8 cellular contexts compared by ENCODE assay signal in the genomic region with DNA sequence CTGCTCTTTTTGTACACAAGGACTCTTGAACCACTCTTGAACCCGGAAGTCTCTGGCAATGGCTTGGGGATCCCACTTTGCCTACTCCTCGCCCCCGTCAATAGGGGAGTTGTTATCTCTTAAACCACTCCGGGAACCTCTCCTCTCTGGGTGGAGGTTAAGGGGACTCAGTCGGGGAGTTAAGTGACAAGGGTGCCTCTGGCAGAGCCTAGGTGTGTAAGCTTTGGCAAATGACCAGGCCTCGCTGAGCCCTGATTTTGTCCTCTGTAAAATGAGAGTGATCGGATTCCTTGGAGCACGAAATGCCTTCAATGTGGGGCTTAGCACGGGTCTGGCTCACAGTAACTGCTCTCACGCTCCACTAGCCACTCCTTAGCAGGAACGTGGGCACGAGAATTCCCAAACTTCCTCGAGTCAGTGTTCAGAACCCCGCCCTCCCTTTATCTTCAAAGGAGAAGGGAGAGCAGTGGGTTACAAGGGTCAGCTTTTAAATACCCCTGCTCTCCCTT.
DNase-seq lines count a peak whose midpoint lies in the region; ATAC-seq, FAIRE-seq and TF ChIP-seq lines count a peak whose summit lies in the region.

No MANE protein-coding gene starts in this region.

- no peaks in the 10 kb centered on the region for H3K36me3 ChIP-seq in SJCRH30
- H3K36me3 ChIP-seq in fibroblast of lung (ENCODE audit: control insufficient read depth, insufficient read depth, low read length): no peaks in the 10 kb centered on the region
- H3K36me3 ChIP-seq in rectal smooth muscle tissue (ENCODE audit: control insufficient read depth, insufficient read depth, low read length): no peaks in the 10 kb centered on the region

- H3K4me1 ChIP-seq in SJCRH30: peaks cover 2% of the 10 kb centered on the region
- peaks cover 2% of the 10 kb centered on the region for H3K4me1 ChIP-seq in fibroblast of lung (ENCODE audit: control insufficient read depth, extremely low read depth, insufficient read depth, low read length)
- peaks cover 5% of the 10 kb centered on the region for H3K4me1 ChIP-seq in rectal smooth muscle tissue (ENCODE audit: control insufficient read depth, insufficient read depth, low read length)

- no peaks in the 10 kb centered on the region for H3K79me2 ChIP-seq in fibroblast of lung (ENCODE audit: control insufficient read depth, insufficient read depth, low read length)

- H3K9me3 Mint-ChIP-seq in activated naive CD4-positive, alpha-beta T cell treated with anti-CD3 and anti-CD28 coated beads, Interleukin-2, amount 50 U/mL, for 72 hours: no peaks in the 10 kb centered on the region

- H4K20me1 ChIP-seq in fibroblast of lung (ENCODE audit: control insufficient read depth, extremely low read depth, insufficient read depth, low read length): no peaks in the 10 kb centered on the region

- TF ChIP-seq CTCF in fibroblast of lung (conservative IDR thresholded peaks at IDR 0.05 in 1 of 2, IDR thresholded peaks at IDR 0.05 in 1 of 2; ENCODE audit: low read depth in 1 of 2, low read length in 2 of 2) (no peak), D721Med (IDR thresholded peaks at IDR 0.05; ENCODE audit: insufficient read depth, missing control alignments) (no peak)

- H3K9me3 ChIP-seq in SJCRH30 (replicated peaks) (no peaks in the 10 kb centered on the region), fibroblast of lung (ENCODE audit: control insufficient read depth, insufficient read depth, low read depth, low read length) (no peaks in the 10 kb centered on the region)

- H3K27ac ChIP-seq in SJCRH30: no peak overlapping the region
- no peak overlapping the region for H3K27ac ChIP-seq in fibroblast of lung (ENCODE audit: insufficient read depth, low read length)
- peak overlapping the region; percentile 41 for H3K27ac ChIP-seq in rectal smooth muscle tissue (ENCODE audit: low read depth, low read length)

- in situ Hi-C loops in G401 (cut with HindIII; ENCODE audit: low sequenced_read_pairs): no loop called here

- DNase-seq in G401 (ENCODE audit: low spot score): peak; percentile 48
- DNase-seq in SJCRH30: peak in 1 of 2 experiments; percentile 39
- DNase-seq in fibroblast of lung (ENCODE audit: low read depth in 2 of 2): no peak
- DNase-seq in D721Med (ENCODE audit: insufficient read length, low spot score): no peak
- DNase-seq in NCI-H1105 treated with DMSO at 0.1 percent for 48 hours (lab: John Stamatoyannopoulos, UW): no peak
- DNase-seq in CD1c-positive myeloid dendritic cell (ENCODE audit: extremely low spot score): no peak
- DNase-seq in activated naive CD4-positive, alpha-beta T cell treated with anti-CD3 and anti-CD28 coated beads, Interleukin-2, amount 50 U/mL, for 72 hours (ENCODE audit: low spot score in 2 of 2): no peak

- no peak overlapping the region for H3K9ac ChIP-seq in fibroblast of lung (ENCODE audit: insufficient read depth, low read length)
- H3K9ac ChIP-seq in rectal smooth muscle tissue (ENCODE audit: low read length): no peak overlapping the region

- H2AFZ ChIP-seq in fibroblast of lung (ENCODE audit: low read length): no peak overlapping the region

- H3K4me2 ChIP-seq in fibroblast of lung (ENCODE audit: extremely low read depth, insufficient read depth, low read length): peak overlapping the region; percentile 80

- no peak for ATAC-seq in activated naive CD4-positive, alpha-beta T cell treated with anti-CD3 and anti-CD28 coated beads, Interleukin-2, amount 50 U/mL, for 72 hours

- peak overlapping the region; percentile 57 for H3K4me3 ChIP-seq in SJCRH30
- peak overlapping the region in 1 of 4 experiments; percentile 56 for H3K4me3 ChIP-seq in fibroblast of lung (replicated peaks in 1 of 4; ENCODE audit: control extremely low read depth in 1 of 4, insufficient read depth in 1 of 4, low read depth in 3 of 4, low read length in 4 of 4)
- H3K4me3 ChIP-seq in rectal smooth muscle tissue (ENCODE audit: low read length): peak overlapping the region; percentile 73

- no peaks in the 10 kb centered on the region; the same call in 1 of the 2 replicates for H3K27me3 ChIP-seq in SJCRH30
- H3K27me3 ChIP-seq in fibroblast of lung (ENCODE audit: control insufficient read depth, insufficient read depth, low read length): no peaks in the 10 kb centered on the region
- H3K27me3 ChIP-seq in rectal smooth muscle tissue (ENCODE audit: control insufficient read depth, insufficient read depth, low read length): no peaks in the 10 kb centered on the region

- no peak overlapping the region for H3K27ac Mint-ChIP-seq in activated naive CD4-positive, alpha-beta T cell treated with anti-CD3 and anti-CD28 coated beads, Interleukin-2, amount 50 U/mL, for 72 hours

- H3K36me3 Mint-ChIP-seq in activated naive CD4-positive, alpha-beta T cell treated with anti-CD3 and anti-CD28 coated beads, Interleukin-2, amount 50 U/mL, for 72 hours: no peaks in the 10 kb centered on the region

- FAIRE-seq in D721Med (lab: Jason Lieb, UNC): no peak
